In the genomic region with DNA sequence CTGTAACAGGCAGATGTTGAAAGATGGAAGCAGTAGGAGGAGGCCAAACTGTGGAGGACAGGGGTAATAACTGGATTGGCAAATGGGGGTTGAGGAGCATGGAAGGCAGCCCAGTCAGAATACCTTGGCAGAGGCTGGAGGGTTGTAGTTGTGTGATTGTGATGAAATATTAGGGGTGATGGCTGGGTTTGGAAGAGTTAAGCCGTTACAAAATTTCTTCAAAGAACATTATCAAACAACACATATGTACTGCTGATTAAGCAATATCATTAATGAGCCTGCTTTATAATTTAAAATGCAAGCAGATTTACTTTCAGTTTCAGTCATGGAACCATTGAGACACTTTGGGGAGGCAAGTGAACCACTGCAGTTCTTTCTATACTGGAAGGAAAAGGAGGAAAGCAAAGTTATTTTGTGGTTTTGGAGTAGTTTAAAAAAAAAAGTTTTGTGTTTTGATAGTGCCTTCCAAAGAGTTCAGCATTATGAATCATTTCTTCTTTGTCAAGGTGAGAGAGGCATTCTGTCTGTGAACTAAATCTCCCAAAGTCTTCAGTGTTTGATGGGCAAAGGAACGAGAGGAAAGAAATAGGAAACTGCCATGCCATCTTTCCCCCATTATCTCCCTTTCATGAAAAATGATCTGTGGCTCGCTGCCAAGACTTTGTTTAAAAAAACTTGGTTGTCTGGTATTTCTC, we compare ENCODE assay signal across 8 cellular contexts. TPM values are rescaled to one million over a fixed set of nuclear protein-coding genes. Genes with fewer than 3 reads are reported as not detected.
DNase-seq lines count a peak whose midpoint lies in the region; ATAC-seq lines count a peak whose summit lies in the region.

No MANE protein-coding gene starts in this region.

- no peaks in the 10 kb centered on the region for H3K27me3 Mint-ChIP-seq in stimulated activated naive CD8-positive, alpha-beta T cell treated with anti-CD3 and anti-CD28 coated beads, Interleukin-15, amount 100 ng/mL, for 72 hours
- H3K27me3 Mint-ChIP-seq in activated T-helper 17 cell treated with anti-CD3 and anti-CD28 coated beads, Interleukin-2, amount 50 U/mL, for 72 hours = no peaks in the 10 kb centered on the region

- no peaks in the 10 kb centered on the region for H3K9me3 Mint-ChIP-seq in stimulated activated naive CD8-positive, alpha-beta T cell treated with anti-CD3 and anti-CD28 coated beads, Interleukin-15, amount 100 ng/mL, for 72 hours
- no peaks in the 10 kb centered on the region for H3K9me3 Mint-ChIP-seq in activated T-helper 17 cell treated with anti-CD3 and anti-CD28 coated beads, Interleukin-2, amount 50 U/mL, for 72 hours

- peaks cover 6% of the 10 kb centered on the region for H3K36me3 Mint-ChIP-seq in activated T-helper 17 cell treated with anti-CD3 and anti-CD28 coated beads, Interleukin-2, amount 50 U/mL, for 72 hours (ENCODE audit: low read depth)

- H3K4me3 Mint-ChIP-seq in stimulated activated naive CD8-positive, alpha-beta T cell treated with anti-CD3 and anti-CD28 coated beads, Interleukin-15, amount 100 ng/mL, for 72 hours = peak overlapping the region in 1 of 2 donors; percentile 1
- peak overlapping the region; percentile 45 for H3K4me3 Mint-ChIP-seq in activated T-helper 17 cell treated with anti-CD3 and anti-CD28 coated beads, Interleukin-2, amount 50 U/mL, for 72 hours

- H3K27ac Mint-ChIP-seq in stimulated activated naive CD8-positive, alpha-beta T cell treated with anti-CD3 and anti-CD28 coated beads, Interleukin-15, amount 100 ng/mL, for 72 hours = peak overlapping the region in 1 of 2 donors; percentile 10
- peak overlapping the region; percentile 26 for H3K27ac Mint-ChIP-seq in activated T-helper 17 cell treated with anti-CD3 and anti-CD28 coated beads, Interleukin-2, amount 50 U/mL, for 72 hours

- intact Hi-C loops in left ventricle myocardium superior (cut with micrococcal nuclease) = no loop called here

- H3K27ac ChIP-seq in substantia nigra (ENCODE audit: low read depth, low read length, poor library complexity, severe bottlenecking) = peak overlapping the region; percentile 53

- H3K4me1 Mint-ChIP-seq in stimulated activated naive CD8-positive, alpha-beta T cell treated with anti-CD3 and anti-CD28 coated beads, Interleukin-15, amount 100 ng/mL, for 72 hours = peaks cover 55% of the 10 kb centered on the region
- H3K4me1 Mint-ChIP-seq in activated T-helper 17 cell treated with anti-CD3 and anti-CD28 coated beads, Interleukin-2, amount 50 U/mL, for 72 hours = peaks cover 35% of the 10 kb centered on the region

- no peak for DNase-seq in stimulated activated naive CD8-positive, alpha-beta T cell treated with anti-CD3 and anti-CD28 coated beads, Interleukin-15, Interleukin-2, amounts not matched to agents 100 U/mL and 50 U/mL, for 24 hours
- no peak for DNase-seq in stimulated activated naive CD8-positive, alpha-beta T cell treated with anti-CD3 and anti-CD28 coated beads, Interleukin-15, amount 100 ng/mL, for 72 hours
- peak; percentile 38 for DNase-seq in left ventricle myocardium superior
- DNase-seq in substantia nigra (lab: John Stamatoyannopoulos, UW) = peak in 1 of 49 donors; percentile 20
- DNase-seq in stimulated activated CD4-positive, alpha-beta T cell treated with anti-CD3 and anti-CD28 coated beads, Interleukin-2, amount 100 ng/mL, for 24 hours = no peak

- ATAC-seq in stimulated activated naive CD8-positive, alpha-beta T cell treated with anti-CD3 and anti-CD28 coated beads, Interleukin-15, Interleukin-2, amounts not matched to agents 100 U/mL and 50 U/mL, for 24 hours = peak; percentile 59
- ATAC-seq in stimulated activated naive CD8-positive, alpha-beta T cell treated with anti-CD3 and anti-CD28 coated beads, Interleukin-15, amount 100 ng/mL, for 72 hours = no peak
- ATAC-seq in activated T-helper 17 cell treated with anti-CD3 and anti-CD28 coated beads, Interleukin-2, amount 50 U/mL, for 72 hours (replicated peaks) = peak; percentile 69
- ATAC-seq in left ventricle myocardium superior = peak; percentile 55
- ATAC-seq in GM18511 (IDR thresholded peaks at IDR 0.05; ENCODE audit: unreplicated experiment) = no peak
- ATAC-seq in HG03469 (IDR thresholded peaks at IDR 0.05; ENCODE audit: unreplicated experiment) = no peak

RNA-seq across cellular contexts. Expression of a gene that starts 20.7 kb away (rescaled TPM):
- total RNA-seq in activated T-helper 17 cell treated with anti-CD3 and anti-CD28 coated beads, Interleukin-2, amount 50 U/mL, for 72 hours = 10 to 100 TPM; 10.4 to 21.3 TPM
- total RNA-seq in left ventricle myocardium superior = 29.5 TPM

Comparison
In these comparisons a context has a peak if more than half of its experiments do, and no peak if none do; other contexts are left out.
1. ATAC-seq: peak in stimulated activated naive CD8-positive, alpha-beta T cell treated with anti-CD3 and anti-CD28 coated beads, Interleukin-15, Interleukin-2, amounts not matched to agents 100 U/mL and 50 U/mL, for 24 hours (single experiment), activated T-helper 17 cell treated with anti-CD3 and anti-CD28 coated beads, Interleukin-2, amount 50 U/mL, for 72 hours (single experiment) and left ventricle myocardium superior (single experiment); none in stimulated activated naive CD8-positive, alpha-beta T cell treated with anti-CD3 and anti-CD28 coated beads, Interleukin-15, amount 100 ng/mL, for 72 hours (single experiment), GM18511 (single experiment) and HG03469 (single experiment).